ENCODE assay signal across 9 cellular contexts in the genomic region with DNA sequence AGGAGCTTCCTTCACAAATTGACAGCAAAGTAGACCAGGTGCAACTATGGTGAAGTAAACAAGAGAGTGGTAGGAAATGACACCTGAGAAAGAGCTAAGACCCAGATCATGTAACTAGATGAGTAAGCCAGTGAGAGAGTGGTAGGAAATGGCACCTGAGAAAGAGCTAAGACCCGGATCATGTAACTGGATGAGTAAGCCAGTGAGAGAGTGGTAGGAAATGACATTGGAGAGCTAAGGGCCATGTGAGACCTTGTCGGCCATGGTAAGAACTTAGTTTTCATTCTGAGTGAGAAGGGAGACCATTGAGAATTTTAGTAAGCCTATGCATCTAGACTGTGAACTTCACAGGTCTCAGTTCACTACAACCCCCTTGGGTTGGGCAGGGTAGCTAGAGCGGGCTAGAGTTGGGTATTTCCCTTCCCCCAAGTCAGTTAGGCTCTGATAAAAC. TPM values are rescaled to one million over a fixed set of nuclear protein-coding genes. Genes with fewer than 3 reads are reported as not detected.
DNase-seq lines count a peak whose midpoint lies in the region; ATAC-seq and TF ChIP-seq lines count a peak whose summit lies in the region.
"Had no signal": no experiment of that assay in that cellular context is flagged by ENCODE, and none has a peak within 500 bp of the region (broad histone marks: within the 10 kb centered on the region; RNA-seq: fewer than 3 reads in every experiment).

No MANE protein-coding gene starts in this region.

- intact Hi-C loops in body of pancreas (cut with DNase I), result no loop called here

- no peak overlapping the region for H3K27ac ChIP-seq in body of pancreas

- peaks cover 15% of the 10 kb centered on the region for H3K4me1 ChIP-seq in body of pancreas

- no peaks in the 10 kb centered on the region for H3K36me3 ChIP-seq in body of pancreas (replicated peaks in 1 of 2; ENCODE audit: insufficient read depth in 1 of 2, low read depth in 2 of 2)

- H3K27me3 ChIP-seq in body of pancreas, result no peaks in the 10 kb centered on the region

- H3K9me3 ChIP-seq in body of pancreas, result no peaks in the 10 kb centered on the region

- DNase-seq in NCI-H226 (peak; percentile 17), NOMO-1 treated with dmso at 0.1 percent for 144 hours (lab: John Stamatoyannopoulos, UW; ENCODE audit: unreplicated experiment) (no peak), body of pancreas (no peak), NCI-H1092 treated with DMSO at 0.1 percent for 48 hours (lab: John Stamatoyannopoulos, UW) (no peak)
- peak; percentile 18 for DNase-seq in activated effector memory CD4-positive, alpha-beta T cell treated with Interleukin-2 at 50 U/mL for 16 hours
- DNase-seq in stimulated activated CD4-positive, alpha-beta T cell treated with anti-CD3 and anti-CD28 coated beads, Interleukin-4, amount 100 ng/mL, for 4 hours, result peak; percentile 6 to 47
- DNase-seq: left cardiac atrium had no signal

- H3K4me3 ChIP-seq in body of pancreas, result no peak overlapping the region

- no peak for TF ChIP-seq POLR2A in body of pancreas (IDR thresholded peaks at IDR 0.05)

- no peak for TF ChIP-seq CTCF in body of pancreas (IDR thresholded peaks at IDR 0.05)

- WGBS in body of pancreas, 2 donors, result 60 to 61% methylated on average over 3 of the region's 3 CpGs

- ATAC-seq in GM18861 (IDR thresholded peaks at IDR 0.05; ENCODE audit: unreplicated experiment), result peak; percentile 98
- peak; percentile 98 for ATAC-seq in HG02610 (IDR thresholded peaks at IDR 0.05; ENCODE audit: unreplicated experiment)
- no peak for ATAC-seq in body of pancreas

RNA-seq across cellular contexts. Expression of a gene that starts 5.4 kb away (rescaled TPM):
- 10 to 100 TPM; 23.1 to 23.4 TPM for total RNA-seq in body of pancreas

RNA-seq across cellular contexts. Expression of a gene that starts 43.2 kb away (rescaled TPM):
- total RNA-seq in body of pancreas, result 1 to 10 TPM; 3.3 to 9.9 TPM

RNA-seq across cellular contexts. Expression of a gene that starts 55.5 kb away (rescaled TPM):
- total RNA-seq in body of pancreas, result 10 to 100 TPM; 48.5 to 76.3 TPM

Comparison
In these comparisons a context has a peak if more than half of its experiments do, and no peak if none do; other contexts are left out.
1. DNase-seq: peak in NCI-H226 (single experiment), activated effector memory CD4-positive, alpha-beta T cell treated with Interleukin-2 at 50 U/mL for 16 hours (single experiment) and stimulated activated CD4-positive, alpha-beta T cell treated with anti-CD3 and anti-CD28 coated beads, Interleukin-4, amount 100 ng/mL, for 4 hours (2 of 2); none in NOMO-1 treated with dmso at 0.1 percent for 144 hours (single experiment), body of pancreas (0 of 4) and NCI-H1092 treated with DMSO at 0.1 percent for 48 hours (single experiment).